10 cellular contexts compared by ENCODE assay signal in the genomic region with DNA sequence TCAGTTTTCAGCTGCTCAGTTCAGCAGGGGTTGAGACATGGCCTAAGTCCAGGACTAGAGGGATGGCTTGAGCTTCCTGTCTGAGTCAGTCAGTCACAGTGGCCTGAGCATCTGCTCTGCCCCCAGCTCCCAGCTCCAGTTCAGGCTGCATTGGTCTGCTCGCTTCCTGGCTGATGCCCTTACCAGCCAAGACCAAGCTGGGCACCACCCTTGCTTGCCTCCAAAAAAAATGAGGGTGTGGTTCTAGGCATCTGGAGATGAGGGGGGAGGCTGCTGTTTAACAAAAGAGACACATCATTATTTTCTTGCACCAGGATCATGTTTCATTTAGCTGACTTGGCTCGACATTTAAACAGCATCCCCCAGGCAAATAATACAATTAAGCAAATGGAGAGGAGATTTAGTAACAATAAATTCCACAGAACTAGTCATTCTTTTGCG.
DNase-seq lines count a peak whose midpoint lies in the region; TF ChIP-seq lines count a peak whose summit lies in the region.
"Had no signal": no experiment of that assay in that cellular context is flagged by ENCODE, and none has a peak within 500 bp of the region (broad histone marks: within the 10 kb centered on the region; RNA-seq: fewer than 3 reads in every experiment).

No MANE protein-coding gene starts in this region.

- H2AK5ac ChIP-seq in mesenchymal stem cell (ENCODE audit: low read length, severe bottlenecking): no peak overlapping the region

- no peak overlapping the region for H3K27ac Mint-ChIP-seq in Caco-2 (ENCODE audit: unreplicated experiment)

- no peak overlapping the region for H2BK15ac ChIP-seq in mesenchymal stem cell (ENCODE audit: low read depth, poor library complexity, severe bottlenecking)

- peak overlapping the region in 1 of 2 experiments; percentile 7 for H3K4ac ChIP-seq in mesenchymal stem cell (ENCODE audit: low read depth in 1 of 2, low read length in 2 of 2)

- in situ Hi-C loops in astrocyte of the cerebellum (cut with HindIII; ENCODE audit: low sequenced_read_pairs): no loop called here

- no peaks in the 10 kb centered on the region for H3K79me1 ChIP-seq in mesenchymal stem cell (replicated peaks; ENCODE audit: low read length, poor library complexity, severe bottlenecking)

- no peak overlapping the region for H2BK120ac ChIP-seq in mesenchymal stem cell (ENCODE audit: low read depth, low read length)

- no peaks in the 10 kb centered on the region for H3K36me3 ChIP-seq in Caco-2 (ENCODE audit: control insufficient read depth, insufficient read depth, low read length)
- H3K36me3 ChIP-seq in MG63: no peaks in the 10 kb centered on the region
- no peaks in the 10 kb centered on the region for H3K36me3 ChIP-seq in mesenchymal stem cell (ENCODE audit: control insufficient read depth in 1 of 2, insufficient read depth in 2 of 2, low read depth in 1 of 2, low read length in 2 of 2)
- no peaks in the 10 kb centered on the region for H3K36me3 ChIP-seq in Peyer's patch
- no peaks in the 10 kb centered on the region for H3K36me3 ChIP-seq in ovary
- H3K36me3 ChIP-seq: neutrophil had no signal

- H4K91ac ChIP-seq in mesenchymal stem cell (ENCODE audit: low read length): no peak overlapping the region

- H3K9me3 ChIP-seq in Caco-2 (peaks cover 7% of the 10 kb centered on the region; the same call in 1 of the 2 replicates), MG63 (peaks cover 7% of the 10 kb centered on the region), mesenchymal stem cell (ENCODE audit: control insufficient read depth, low read length) (peaks cover 5% of the 10 kb centered on the region), Peyer's patch (no peaks in the 10 kb centered on the region), ovary (no peaks in the 10 kb centered on the region)
- H3K9me3 ChIP-seq: neutrophil had no signal

- H3K4me1 Mint-ChIP-seq in Caco-2 (ENCODE audit: low read depth, unreplicated experiment): peaks cover 12% of the 10 kb centered on the region

- H2BK5ac ChIP-seq in mesenchymal stem cell (ENCODE audit: low read depth, low read length, poor library complexity, severe bottlenecking): no peak overlapping the region

- intact Hi-C loops in Caco-2 (cut with micrococcal nuclease; ENCODE audit: unreplicated experiment): no loop called here
- intact Hi-C loops in ovary (cut with DNase I): no loop called here

- peak overlapping the region; percentile 5 for H4K8ac ChIP-seq in mesenchymal stem cell (ENCODE audit: low read length)

- TF ChIP-seq CTCF in Caco-2 (IDR thresholded peaks at IDR 0.05; ENCODE audit: insufficient read depth in 1 of 2, low read depth in 1 of 2, low read length in 1 of 2, severe bottlenecking in 1 of 2, unreplicated experiment in 1 of 2) (no peak), astrocyte of the cerebellum (IDR thresholded peaks at IDR 0.05; ENCODE audit: low read depth, low read length, missing control alignments) (no peak), Peyer's patch (IDR thresholded peaks at IDR 0.05) (no peak), ovary (IDR thresholded peaks at IDR 0.05) (no peak)

- CTCF ChIA-PET in Caco-2 (lab: Charles Lee): interaction anchor here (0.6 kb wide), 1 partner anchor 76 kb away, joined by 3 read pairs; no protein-coding TSS in a partner anchor

- H3K27me3 ChIP-seq in Caco-2 (replicated peaks; ENCODE audit: control insufficient read depth, insufficient read depth, low read length) (no peaks in the 10 kb centered on the region), MG63 (no peaks in the 10 kb centered on the region), mesenchymal stem cell (ENCODE audit: control insufficient read depth in 1 of 2, insufficient read depth in 1 of 2, low read length in 2 of 2) (no peaks in the 10 kb centered on the region), Peyer's patch (no peaks in the 10 kb centered on the region), ovary (no peaks in the 10 kb centered on the region)
- H3K27me3 ChIP-seq: neutrophil had no signal

- no peak for TF ChIP-seq POLR2A in Peyer's patch (IDR thresholded peaks at IDR 0.05)
- no peak for TF ChIP-seq POLR2A in ovary (IDR thresholded peaks at IDR 0.05)

- no peak overlapping the region for H3K4me2 ChIP-seq in mesenchymal stem cell (ENCODE audit: low read length, poor library complexity, severe bottlenecking)

- H3K27ac ChIP-seq in mesenchymal stem cell (ENCODE audit: low read length, poor library complexity, severe bottlenecking): peak overlapping the region; percentile 4
- H3K27ac ChIP-seq in Peyer's patch: no peak overlapping the region
- no peak overlapping the region for H3K27ac ChIP-seq in ovary
- H3K27ac ChIP-seq: neutrophil had no signal

- no peak overlapping the region for H2AFZ ChIP-seq in mesenchymal stem cell (ENCODE audit: low read depth, low read length)

- POLR2A ChIA-PET in Caco-2 (lab: Charles Lee): no interaction called here

- WGBS in mesenchymal stem cell: 79% methylated on average over 2 of the region's 3 CpGs
- 48 to 53% (median 48%) methylated on average over 3 of the region's 3 CpGs for WGBS in ovary, 3 donors

- peak overlapping the region; percentile 4 for H3K9ac ChIP-seq in mesenchymal stem cell (ENCODE audit: low read length)

- H3K4me1 ChIP-seq in Caco-2 (peaks cover 17% of the 10 kb centered on the region; the same call in 1 of the 2 replicates), mesenchymal stem cell (ENCODE audit: control insufficient read depth, insufficient read depth, low read depth, low read length) (peaks cover 3% of the 10 kb centered on the region), Peyer's patch (no peaks in the 10 kb centered on the region), ovary (ENCODE audit: insufficient read depth) (no peaks in the 10 kb centered on the region)

- no peaks in the 10 kb centered on the region for H3K9me3 Mint-ChIP-seq in Caco-2 (ENCODE audit: unreplicated experiment)

- DNase-seq in Caco-2: peak; percentile 32 to 53
- peak; percentile 97 for DNase-seq in MG63
- DNase-seq in astrocyte of the cerebellum (ENCODE audit: low read depth): peak; percentile 75
- peak; percentile 68 for DNase-seq in mesenchymal stem cell
- no peak for DNase-seq in Peyer's patch
- no peak for DNase-seq in ovary
- DNase-seq in activated effector memory CD4-positive, alpha-beta T cell treated with Interleukin-2 at 50 U/mL for 16 hours: no peak
- no peak for DNase-seq in hypothalamus (lab: John Stamatoyannopoulos, UW)
- DNase-seq: DMS79 treated with DMSO at 0.1 percent for 48 hours had no signal

- H3K23ac ChIP-seq in mesenchymal stem cell (ENCODE audit: low read length in 2 of 2): no peak overlapping the region

- H3K14ac ChIP-seq in mesenchymal stem cell (ENCODE audit: low read length in 2 of 2): no peak overlapping the region

- BruUV-seq in Caco-2 (replicated peaks; lab: Mats Ljungman, UMichigan): no TSS peak

- no peak overlapping the region for H3K4me3 ChIP-seq in Caco-2 (ENCODE audit: low read depth, low read length)
- no peak overlapping the region for H3K4me3 ChIP-seq in MG63
- no peak overlapping the region for H3K4me3 ChIP-seq in astrocyte of the cerebellum (ENCODE audit: low read depth, low read length)
- H3K4me3 ChIP-seq in mesenchymal stem cell (ENCODE audit: insufficient read depth in 1 of 2, low read depth in 1 of 2, low read length in 2 of 2): no peak overlapping the region
- no peak overlapping the region for H3K4me3 ChIP-seq in Peyer's patch
- no peak overlapping the region for H3K4me3 ChIP-seq in ovary

- no peak for TF ChIP-seq EP300 in ovary (IDR thresholded peaks at IDR 0.05)

- no peaks in the 10 kb centered on the region for H3K36me3 Mint-ChIP-seq in Caco-2 (ENCODE audit: insufficient read depth, unreplicated experiment)

- H3K18ac ChIP-seq in mesenchymal stem cell (ENCODE audit: low read depth in 1 of 2, low read length in 2 of 2): peak overlapping the region in 1 of 2 experiments; percentile 37

- no peaks in the 10 kb centered on the region for H3K27me3 Mint-ChIP-seq in Caco-2 (ENCODE audit: insufficient read depth, unreplicated experiment)

- H3K4me3 Mint-ChIP-seq in Caco-2 (ENCODE audit: unreplicated experiment): no peak overlapping the region

- no peak overlapping the region for H2BK12ac ChIP-seq in mesenchymal stem cell (ENCODE audit: low read length in 2 of 2)

Comparison
In these comparisons a context has a peak if more than half of its experiments do, and no peak if none do; other contexts are left out.
1. DNase-seq: peak in Caco-2 (2 of 2), MG63 (single experiment), astrocyte of the cerebellum (single experiment) and mesenchymal stem cell (single experiment); none in Peyer's patch (0 of 3), ovary (0 of 5), activated effector memory CD4-positive, alpha-beta T cell treated with Interleukin-2 at 50 U/mL for 16 hours (single experiment) and hypothalamus (0 of 51).